Comparison of ENCODE assay signal across 22 cellular contexts in genomic region chr10:97664282-97664850, GRCh38. TPM values are rescaled to one million over a fixed set of nuclear protein-coding genes. Genes with fewer than 3 reads are reported as not detected.
A peak's percentile ranks its signal among the peaks of the same experiment; 100 is the strongest.
DNase-seq lines count a peak whose midpoint lies in the region; ATAC-seq and TF ChIP-seq lines count a peak whose summit lies in the region.
"Had no signal": no experiment of that assay in that cellular context is flagged by ENCODE, and none has a peak within 500 bp of the region (broad histone marks: within the 10 kb centered on the region; RNA-seq: fewer than 3 reads in every experiment).

No MANE protein-coding gene starts in this region.

- no peak for TF ChIP-seq CTCF in mucosa of descending colon (IDR thresholded peaks at IDR 0.05)

- H3K9me3 ChIP-seq in mucosa of descending colon: no peaks in the 10 kb centered on the region
- H3K9me3 ChIP-seq: spleen, tibial nerve had no signal

- no peak overlapping the region for H3K4me3 ChIP-seq in mucosa of descending colon
- H3K4me3 ChIP-seq: GM23338, spleen, tibial nerve had no signal

- no peaks in the 10 kb centered on the region for H3K36me3 ChIP-seq in mucosa of descending colon (ENCODE audit: low read depth)

- peak; percentile 93 for ATAC-seq in mucosa of descending colon
- ATAC-seq: activated CD8-positive, alpha-beta T cell treated with anti-CD3 and anti-CD28 coated beads, Interleukin-2, amount 10 ng/mL, durations not matched to agents 7 days and 5 days; GM23338; left cardiac atrium; stimulated activated naive CD8-positive, alpha-beta T cell treated with anti-CD3 and anti-CD28 coated beads, Interleukin-15, amount 100 ng/mL, for 72 hours had no signal

- intact Hi-C loops in mucosa of descending colon (cut with DNase I, micrococcal nuclease): no loop called here

- H3K4me1 ChIP-seq in mucosa of descending colon (ENCODE audit: low read depth): no peaks in the 10 kb centered on the region
- H3K4me1 ChIP-seq: spleen had no signal

- peak; percentile 95 for DNase-seq in OCI-M1 (lab: John Stamatoyannopoulos, UW)
- DNase-seq in amniotic epithelial cell (ENCODE audit: low read depth): peak; percentile 42
- DNase-seq in mucosa of descending colon: peak in 1 of 3 donors; percentile 51
- no peak for DNase-seq in activated T-cell treated with anti-CD3 and anti-CD28 coated beads, Interleukin-2, amount 50 U/mL, for 1 hour
- DNase-seq in NCI-H524 treated with DMSO at 0.1 percent for 48 hours (lab: John Stamatoyannopoulos, UW): no peak
- DNase-seq: activated CD4-positive, CD25-positive, alpha-beta regulatory T cell; activated CD8-positive, alpha-beta T cell treated with anti-CD3 and anti-CD28 coated beads, Interleukin-2, amount 10 ng/mL, durations not matched to agents 7 days and 5 days; activated T-cell treated with anti-CD3 and anti-CD28 coated beads, Interleukin-2, amount 50 U/mL, for 48 hours; CD4-positive, alpha-beta memory T cell; DMS53; endodermal cell; left cardiac atrium; midbrain; NCI-H1417; NCI-H2107; NCI-H510A; NK-92 treated with Interleukin-12 subunit alpha and Interleukin-12 subunit beta, amount 100 ng/mL, for 24 hours; spleen; stimulated activated CD4-positive, alpha-beta T cell treated with anti-CD3 and anti-CD28 coated beads, Interleukin-4, amount 100 ng/mL, for 4 hours; stimulated activated naive CD8-positive, alpha-beta T cell treated with anti-CD3 and anti-CD28 coated beads, Interleukin-15, amount 100 ng/mL, for 72 hours had no signal

RNA-seq across cellular contexts. Expression of gene AVPI1, which starts 22.7 kb away (rescaled TPM):
- total RNA-seq in mucosa of descending colon: 10 to 100 TPM; 23.7 to 34.1 (median 31.4) TPM

RNA-seq across cellular contexts. Expression of gene PI4K2A, which starts 23.9 kb away (rescaled TPM):
- 10 to 100 TPM; 11.2 to 13.7 (median 11.7) TPM for total RNA-seq in mucosa of descending colon

RNA-seq across cellular contexts. Expression of gene MORN4, which starts 31.1 kb away (rescaled TPM):
- 1 to 10 TPM; 1.9 to 2.7 (median 2.6) TPM for total RNA-seq in mucosa of descending colon

RNA-seq across cellular contexts. Expression of gene MARVELD1, which starts 49.2 kb away (rescaled TPM):
- total RNA-seq in mucosa of descending colon: 10 to 100 TPM; 30.7 to 45.7 (median 37.7) TPM

Comparison
In these comparisons a context has a peak if more than half of its experiments do, and no peak if none do; other contexts are left out.
1. DNase-seq: peak in OCI-M1 (single experiment) and amniotic epithelial cell (single experiment); none in activated T-cell treated with anti-CD3 and anti-CD28 coated beads, Interleukin-2, amount 50 U/mL, for 1 hour (single experiment) and NCI-H524 treated with DMSO at 0.1 percent for 48 hours (single experiment).